ENCODE assay signal across 9 cellular contexts in genomic region chr2:191215205-191215604, GRCh38.
"Had no signal": no experiment of that assay in that cellular context is flagged by ENCODE, and none has a peak within 500 bp of the region (broad histone marks: within the 10 kb centered on the region; RNA-seq: fewer than 3 reads in every experiment).

No MANE protein-coding gene starts in this region.

- ATAC-seq: HCT116, K562 had no signal

- H3K9me3 ChIP-seq: HAP-1 had no signal

- H3K4me1 ChIP-seq: HAP-1 had no signal

- H3K27ac ChIP-seq: GM23248 had no signal

- H3K36me3 ChIP-seq: HAP-1 had no signal

- DNase-seq: GOT3, H7, HFFc6, IMR-90, KG1 had no signal

- H3K4me3 ChIP-seq: GM23248, HAP-1, K562 had no signal
